ENCODE assay signal across 8 cellular contexts in genomic region chr13:114315074-114315785, GRCh38. TPM values are rescaled to one million over a fixed set of nuclear protein-coding genes. Genes with fewer than 3 reads are reported as not detected.
DNase-seq lines count a peak whose midpoint lies in the region; ATAC-seq lines count a peak whose summit lies in the region.

No MANE protein-coding gene starts in this region.

- H3K27me3 Mint-ChIP-seq in activated T-cell treated with anti-CD3 and anti-CD28 coated beads, Interleukin-2, amount 50 U/mL, for 4 hours (ENCODE audit: low read depth), result no peaks in the 10 kb centered on the region

- 12 to 13% methylated on average over 7 of the region's 7 CpGs for WGBS in esophagus, 2 donors

- H3K36me3 Mint-ChIP-seq in activated T-cell treated with anti-CD3 and anti-CD28 coated beads, Interleukin-2, amount 50 U/mL, for 4 hours (ENCODE audit: insufficient read depth), result peaks cover 7% of the 10 kb centered on the region

- no peaks in the 10 kb centered on the region for H3K27me3 ChIP-seq in esophagus (ENCODE audit: control insufficient read depth in 1 of 2, insufficient read depth in 2 of 2, low read length in 2 of 2)

- H3K36me3 ChIP-seq in esophagus (ENCODE audit: control insufficient read depth in 2 of 2, insufficient read depth in 2 of 2, low read length in 1 of 2), result no peaks in the 10 kb centered on the region

- H3K4me3 ChIP-seq in esophagus (ENCODE audit: low read depth in 1 of 2, low read length in 2 of 2) (peak overlapping the region; percentile 82 to 91), skeletal muscle cell (ENCODE audit: low read depth, low read length) (peak overlapping the region; percentile 65)

- no peak for ATAC-seq in activated T-cell treated with anti-CD3 and anti-CD28 coated beads, Interleukin-2, amount 50 U/mL, for 4 hours
- no peak for ATAC-seq in GM21825 (IDR thresholded peaks at IDR 0.05; ENCODE audit: unreplicated experiment)
- no peak for ATAC-seq in GM18858 (IDR thresholded peaks at IDR 0.05; ENCODE audit: unreplicated experiment)

- peak overlapping the region; percentile 88 for H3K4me3 Mint-ChIP-seq in activated T-cell treated with anti-CD3 and anti-CD28 coated beads, Interleukin-2, amount 50 U/mL, for 4 hours

- H3K27ac ChIP-seq in esophagus (ENCODE audit: low read depth in 2 of 2, low read length in 1 of 2), result peak overlapping the region in 1 of 2 donors; percentile 92

- peaks cover 59% of the 10 kb centered on the region for H3K4me1 Mint-ChIP-seq in activated T-cell treated with anti-CD3 and anti-CD28 coated beads, Interleukin-2, amount 50 U/mL, for 4 hours (ENCODE audit: low read depth)

- H3K4me1 ChIP-seq in esophagus (ENCODE audit: control insufficient read depth in 2 of 2, insufficient read depth in 2 of 2, low read length in 1 of 2), result peaks cover 0 to 4% of the 10 kb centered on the region in 2 donors

- no peaks in the 10 kb centered on the region for H3K9me3 ChIP-seq in esophagus (ENCODE audit: control insufficient read depth in 2 of 2, insufficient read depth in 1 of 2, low read depth in 1 of 2, low read length in 1 of 2)

- no peak for DNase-seq in activated T-cell treated with anti-CD3 and anti-CD28 coated beads, Interleukin-2, amount 50 U/mL, for 4 hours
- DNase-seq in activated T-cell treated with anti-CD3 and anti-CD28 coated beads for 4 hours (no peak), RPMI8226 (peak; percentile 19), skeletal muscle cell (ENCODE audit: low read depth) (no peak), NCI-H774 (lab: John Stamatoyannopoulos, UW) (no peak)

- H3K9me3 Mint-ChIP-seq in activated T-cell treated with anti-CD3 and anti-CD28 coated beads, Interleukin-2, amount 50 U/mL, for 4 hours, result no peaks in the 10 kb centered on the region

RNA-seq across cellular contexts. Expression of gene CHAMP1, which starts 0.9 kb away (rescaled TPM):
- 10 to 100 TPM; 40.7 to 44.1 (median 42.3) TPM for total RNA-seq in activated T-cell treated with anti-CD3 and anti-CD28 coated beads, Interleukin-2, amount 50 U/mL, for 4 hours
- polyA plus RNA-seq in esophagus, result 1 to 10 TPM; 2.9 to 4.4 TPM

RNA-seq across cellular contexts. Expression of gene UPF3A, which starts 33.8 kb away (rescaled TPM):
- total RNA-seq in activated T-cell treated with anti-CD3 and anti-CD28 coated beads, Interleukin-2, amount 50 U/mL, for 4 hours, result 10 to 100 TPM; 38.5 to 45.7 (median 40.7) TPM
- 10 to 100 TPM; 32.1 to 43.1 TPM for polyA plus RNA-seq in esophagus
